In genomic region chr17:60604686-60605334, GRCh38 we compare ENCODE assay signal across 9 cellular contexts. TPM values are rescaled to one million over a fixed set of nuclear protein-coding genes. Genes with fewer than 3 reads are reported as not detected.
DNase-seq lines count a peak whose midpoint lies in the region; ATAC-seq and TF ChIP-seq lines count a peak whose summit lies in the region.
"Had no signal": no experiment of that assay in that cellular context is flagged by ENCODE, and none has a peak within 500 bp of the region (broad histone marks: within the 10 kb centered on the region; RNA-seq: fewer than 3 reads in every experiment).

No MANE protein-coding gene starts in this region.

- H3K4me1 Mint-ChIP-seq in osteocyte (ENCODE audit: unreplicated experiment) = peaks cover 38% of the 10 kb centered on the region

- no peak for TF ChIP-seq CTCF in osteocyte (IDR thresholded peaks at IDR 0.05)

- peak; percentile 88 for DNase-seq in EH (ENCODE audit: low read depth)
- peak; percentile 25 to 77 for DNase-seq in NCI-H446 (lab: John Stamatoyannopoulos, UW)
- DNase-seq in dermis blood vessel endothelial cell = peak; percentile 69
- no peak for DNase-seq in osteocyte (ENCODE audit: extremely low spot score, unreplicated experiment)
- no peak for DNase-seq in GF-D8 (lab: John Stamatoyannopoulos, UW)
- DNase-seq: activated naive CD8-positive, alpha-beta T cell treated with anti-CD3 and anti-CD28 coated beads for 36 hours had no signal

- no peak for ATAC-seq in GM21528 (IDR thresholded peaks at IDR 0.05; ENCODE audit: low FRiP score, unreplicated experiment)
- no peak for ATAC-seq in GM18858 (IDR thresholded peaks at IDR 0.05; ENCODE audit: unreplicated experiment)
- no peak for ATAC-seq in HG02885 (IDR thresholded peaks at IDR 0.05; ENCODE audit: poor library complexity, unreplicated experiment)

- no peak overlapping the region for H3K4me3 Mint-ChIP-seq in osteocyte (ENCODE audit: unreplicated experiment)
- H3K4me3 Mint-ChIP-seq: activated naive CD8-positive, alpha-beta T cell treated with anti-CD3 and anti-CD28 coated beads for 36 hours had no signal

- H3K9me3 Mint-ChIP-seq in osteocyte (ENCODE audit: unreplicated experiment) = no peaks in the 10 kb centered on the region
- H3K9me3 Mint-ChIP-seq: activated naive CD8-positive, alpha-beta T cell treated with anti-CD3 and anti-CD28 coated beads for 36 hours had no signal

- H3K36me3 Mint-ChIP-seq in osteocyte (ENCODE audit: unreplicated experiment) = no peaks in the 10 kb centered on the region

- H3K27me3 Mint-ChIP-seq in osteocyte (ENCODE audit: unreplicated experiment) = no peaks in the 10 kb centered on the region
- H3K27me3 Mint-ChIP-seq: activated naive CD8-positive, alpha-beta T cell treated with anti-CD3 and anti-CD28 coated beads for 36 hours had no signal

- peak overlapping the region; percentile 23 for H3K27ac Mint-ChIP-seq in osteocyte (ENCODE audit: unreplicated experiment)
- H3K27ac Mint-ChIP-seq: activated naive CD8-positive, alpha-beta T cell treated with anti-CD3 and anti-CD28 coated beads for 36 hours had no signal

RNA-seq across cellular contexts. Expression of gene PPM1D, which starts 4.8 kb away (rescaled TPM):
- total RNA-seq in dermis blood vessel endothelial cell (30.6 and 42.5 TPM in 2 replicates), osteocyte (21.1 and 22.1 TPM in 2 replicates)

Comparison
In these comparisons a context has a peak if more than half of its experiments do, and no peak if none do; other contexts are left out.
1. DNase-seq: peak in EH (single experiment), NCI-H446 (2 of 2) and dermis blood vessel endothelial cell (single experiment); none in osteocyte (single experiment) and GF-D8 (single experiment).